8 cellular contexts compared by ENCODE assay signal in the genomic region with DNA sequence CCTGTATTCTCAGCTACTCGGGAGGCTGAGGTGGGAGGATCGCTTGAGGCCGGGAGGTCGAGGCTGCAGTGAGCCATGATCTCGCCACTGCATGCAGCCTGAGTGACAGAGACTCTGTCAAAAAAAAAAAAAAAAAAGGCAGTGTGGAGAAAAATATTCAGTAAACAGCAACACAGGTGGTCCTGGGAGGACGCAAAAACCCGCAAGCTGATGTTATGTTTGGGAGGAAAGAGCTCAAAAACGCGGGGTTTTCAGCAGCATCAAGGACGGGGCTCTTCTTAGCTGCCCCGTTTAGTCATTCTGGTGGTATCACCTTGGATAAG. TPM values are rescaled to one million over a fixed set of nuclear protein-coding genes. Genes with fewer than 3 reads are reported as not detected.
A peak's percentile ranks its signal among the peaks of the same experiment; 100 is the strongest.
DNase-seq lines count a peak whose midpoint lies in the region; ATAC-seq and TF ChIP-seq lines count a peak whose summit lies in the region.

No MANE protein-coding gene starts in this region.

- no peak for DNase-seq in stimulated activated naive CD8-positive, alpha-beta T cell treated with anti-CD3 and anti-CD28 coated beads, Interleukin-15, Interleukin-2, amounts not matched to agents 100 U/mL and 50 U/mL, for 24 hours
- DNase-seq in breast epithelium (ENCODE audit: low spot score in 2 of 2) (no peak), adrenal gland (no peak)
- no peak for DNase-seq in stimulated activated CD4-positive, alpha-beta T cell treated with anti-CD3 and anti-CD28 coated beads, Interleukin-4, amount 100 ng/mL, for 24 hours

- intact Hi-C loops in breast epithelium (cut with DNase I; ENCODE audit: low total_unique reads) (no loop called here), adrenal gland (cut with DNase I) (no loop called here)

- H3K36me3 ChIP-seq in breast epithelium (no peaks in the 10 kb centered on the region), adrenal gland (replicated peaks in 1 of 2) (peaks cover 0 to 12% of the 10 kb centered on the region in 2 donors)

- no peaks in the 10 kb centered on the region for H3K9me3 Mint-ChIP-seq in stimulated activated naive CD8-positive, alpha-beta T cell treated with anti-CD3 and anti-CD28 coated beads, Interleukin-15, Interleukin-2, amounts not matched to agents 100 ng/mL and 50 ng/mL, for 24 hours

- H3K4me3 Mint-ChIP-seq in stimulated activated naive CD8-positive, alpha-beta T cell treated with anti-CD3 and anti-CD28 coated beads, Interleukin-15, Interleukin-2, amounts not matched to agents 100 ng/mL and 50 ng/mL, for 24 hours = peak overlapping the region; percentile 82

- 31 to 39% (median 35%) methylated on average over 11 of the region's 11 CpGs for WGBS in adrenal gland, 4 donors

- H3K27me3 Mint-ChIP-seq in stimulated activated naive CD8-positive, alpha-beta T cell treated with anti-CD3 and anti-CD28 coated beads, Interleukin-15, Interleukin-2, amounts not matched to agents 100 ng/mL and 50 ng/mL, for 24 hours = peaks cover 8% of the 10 kb centered on the region

- TF ChIP-seq POLR2A in breast epithelium (IDR thresholded peaks at IDR 0.05) = no peak
- no peak for TF ChIP-seq POLR2A in GM18505 (IDR thresholded peaks at IDR 0.05; ENCODE audit: borderline replicate concordance, extremely low read depth, insufficient read depth, insufficient read length)
- no peak for TF ChIP-seq POLR2A in adrenal gland (IDR thresholded peaks at IDR 0.05)

- TF ChIP-seq CTCF in breast epithelium (IDR thresholded peaks at IDR 0.05) (no peak), adrenal gland (IDR thresholded peaks at IDR 0.05) (no peak)

- no peaks in the 10 kb centered on the region for H3K9me3 ChIP-seq in breast epithelium
- H3K9me3 ChIP-seq in mononuclear cell (ENCODE audit: low read depth, low read length) = no peaks in the 10 kb centered on the region
- no peaks in the 10 kb centered on the region for H3K9me3 ChIP-seq in adrenal gland (replicated peaks in 1 of 3)

- peak overlapping the region; percentile 97 to 99 for H3K27ac ChIP-seq in breast epithelium
- peak overlapping the region in 2 of 5 donors; percentile 95 to 98 for H3K27ac ChIP-seq in adrenal gland

- no peaks in the 10 kb centered on the region for H3K4me1 ChIP-seq in breast epithelium
- peaks cover 44% of the 10 kb centered on the region for H3K4me1 ChIP-seq in mononuclear cell (ENCODE audit: insufficient read depth, low read length)
- H3K4me1 ChIP-seq in adrenal gland (replicated peaks in 1 of 2) = peaks cover 0 to 21% of the 10 kb centered on the region in 2 donors

- H3K4me1 Mint-ChIP-seq in stimulated activated naive CD8-positive, alpha-beta T cell treated with anti-CD3 and anti-CD28 coated beads, Interleukin-15, Interleukin-2, amounts not matched to agents 100 ng/mL and 50 ng/mL, for 24 hours (ENCODE audit: low read depth) = peaks cover 47% of the 10 kb centered on the region

- ATAC-seq in stimulated activated naive CD8-positive, alpha-beta T cell treated with anti-CD3 and anti-CD28 coated beads, Interleukin-15, Interleukin-2, amounts not matched to agents 100 U/mL and 50 U/mL, for 24 hours = no peak
- ATAC-seq in GM18505 (IDR thresholded peaks at IDR 0.05; ENCODE audit: unreplicated experiment) (no peak), GM21529 (IDR thresholded peaks at IDR 0.05; ENCODE audit: unreplicated experiment) (no peak)

- H3K4me3 ChIP-seq in breast epithelium = peak overlapping the region; percentile 58 to 74 (median 66)
- peak overlapping the region; percentile 38 for H3K4me3 ChIP-seq in mononuclear cell (ENCODE audit: low read length)
- peak overlapping the region in 1 of 4 donors; percentile 64 for H3K4me3 ChIP-seq in adrenal gland

- peaks cover 10% of the 10 kb centered on the region for H3K36me3 Mint-ChIP-seq in stimulated activated naive CD8-positive, alpha-beta T cell treated with anti-CD3 and anti-CD28 coated beads, Interleukin-15, Interleukin-2, amounts not matched to agents 100 ng/mL and 50 ng/mL, for 24 hours (ENCODE audit: low read depth)

- no peaks in the 10 kb centered on the region for H3K27me3 ChIP-seq in breast epithelium
- no peaks in the 10 kb centered on the region for H3K27me3 ChIP-seq in mononuclear cell (ENCODE audit: insufficient read depth, low read length)
- no peaks in the 10 kb centered on the region for H3K27me3 ChIP-seq in adrenal gland

- H3K27ac Mint-ChIP-seq in stimulated activated naive CD8-positive, alpha-beta T cell treated with anti-CD3 and anti-CD28 coated beads, Interleukin-15, Interleukin-2, amounts not matched to agents 100 ng/mL and 50 ng/mL, for 24 hours = peak overlapping the region; percentile 88

RNA-seq across cellular contexts. Expression of a gene that starts 0.6 kb away (rescaled TPM):
- total RNA-seq in breast epithelium (1 to 10 TPM; 2.6 to 6.7 (median 4.9) TPM), mononuclear cell (6.3 TPM), adrenal gland (10 to 100 TPM in 3 of 8 donors, 1 to 10 TPM in 5; 8.3 to 16.3 (median 9.8) TPM)
- 10 to 100 TPM in 1 of 3 donors, 1 to 10 TPM in 2; 3.5 to 13.6 (median 8.3) TPM for polyA plus RNA-seq in adrenal gland

RNA-seq across cellular contexts. Expression of a gene that starts 15.8 kb away (rescaled TPM):
- total RNA-seq in breast epithelium (10 to 100 TPM; 21.0 to 24.3 (median 22.4) TPM), mononuclear cell (14.4 TPM), adrenal gland (10 to 100 TPM; 23.3 to 68.7 (median 46.0) TPM)
- 100 to 1,000 TPM in 1 of 3 donors, 10 to 100 TPM in 2; 16.6 to 101 (median 97.5) TPM for polyA plus RNA-seq in adrenal gland

RNA-seq across cellular contexts. Expression of a gene that starts 18.5 kb away (rescaled TPM):
- 10 to 100 TPM; 10.7 to 16.8 (median 16.7) TPM for total RNA-seq in breast epithelium
- total RNA-seq in mononuclear cell = 19.0 TPM
- 10 to 100 TPM; 16.8 to 55.7 (median 23.7) TPM for total RNA-seq in adrenal gland
- 10 to 100 TPM in 2 of 3 donors, 1 to 10 TPM in 1; 8.7 to 23.3 (median 22.4) TPM for polyA plus RNA-seq in adrenal gland

RNA-seq across cellular contexts. Expression of a gene that starts 19.5 kb away (rescaled TPM):
- total RNA-seq in breast epithelium (1 to 10 TPM; 3.2 to 5.0 (median 3.9) TPM), mononuclear cell (3.3 TPM), adrenal gland (10 to 100 TPM in 5 of 8 donors, 1 to 10 TPM in 3; 5.3 to 19.6 (median 10.6) TPM)
- 10 to 100 TPM in 2 of 3 donors, 1 to 10 TPM in 1; 2.0 to 24.7 (median 11.7) TPM for polyA plus RNA-seq in adrenal gland

RNA-seq across cellular contexts. Expression of a gene that starts 23.0 kb away (rescaled TPM):
- total RNA-seq in breast epithelium (10 to 100 TPM in 2 of 3 donors, 1 to 10 TPM in 1; 7.9 to 10.5 (median 10.2) TPM), mononuclear cell (1.9 TPM), adrenal gland (10 to 100 TPM; 22.1 to 42.8 (median 27.9) TPM)
- polyA plus RNA-seq in adrenal gland = 10 to 100 TPM; 14.8 to 63.8 (median 42.8) TPM
